Comparison of ENCODE assay signal across 12 cellular contexts in genomic region chr9:9117866-9118265, GRCh38.
DNase-seq lines count a peak whose midpoint lies in the region; ATAC-seq lines count a peak whose summit lies in the region.
"Had no signal": no experiment of that assay in that cellular context is flagged by ENCODE, and none has a peak within 500 bp of the region (broad histone marks: within the 10 kb centered on the region; RNA-seq: fewer than 3 reads in every experiment).

No MANE protein-coding gene starts in this region.

- H3K36me3 Mint-ChIP-seq in activated naive CD4-positive, alpha-beta T cell treated with anti-CD3 and anti-CD28 coated beads, Interleukin-2, amount 10 ng/mL, durations not matched to agents 7 days and 5 days: no peaks in the 10 kb centered on the region

- H3K27me3 Mint-ChIP-seq in activated naive CD4-positive, alpha-beta T cell treated with anti-CD3 and anti-CD28 coated beads, Interleukin-2, amount 10 ng/mL, durations not matched to agents 7 days and 5 days: no peaks in the 10 kb centered on the region

- no peak overlapping the region for H3K27ac Mint-ChIP-seq in activated naive CD4-positive, alpha-beta T cell treated with anti-CD3 and anti-CD28 coated beads, Interleukin-2, amount 10 ng/mL, durations not matched to agents 7 days and 5 days

- CTCF ChIA-PET in activated naive CD4-positive, alpha-beta T cell treated with anti-CD3 and anti-CD28 coated beads, Interleukin-2, amount 10 ng/mL, durations not matched to agents 7 days and 5 days (lab: Charles Lee): no interaction called here

- no peaks in the 10 kb centered on the region for H3K9me3 Mint-ChIP-seq in activated naive CD4-positive, alpha-beta T cell treated with anti-CD3 and anti-CD28 coated beads, Interleukin-2, amount 10 ng/mL, durations not matched to agents 7 days and 5 days

- no peak for ATAC-seq in GM18867 (IDR thresholded peaks at IDR 0.05; ENCODE audit: unreplicated experiment)
- ATAC-seq: A549 had no signal

- DNase-seq in NCI-H146 (lab: John Stamatoyannopoulos, UW): peak; percentile 27
- no peak for DNase-seq in NCI-H146 treated with DMSO at 0.1 percent for 48 hours (lab: John Stamatoyannopoulos, UW; ENCODE audit: unreplicated experiment)
- peak; percentile 5 for DNase-seq in COLO668 (lab: John Stamatoyannopoulos, UW; ENCODE audit: unreplicated experiment)
- peak; percentile 2 for DNase-seq in HT-29 (ENCODE audit: low spot score)
- DNase-seq in NCI-H446 treated with DMSO at 0.1 percent for 48 hours (lab: John Stamatoyannopoulos, UW): peak; percentile 38
- DNase-seq in activated naive CD4-positive, alpha-beta T cell treated with anti-CD3 and anti-CD28 coated beads, Interleukin-2, amount 10 ng/mL, durations not matched to agents 7 days and 5 days: no peak
- DNase-seq: Caco-2; GOT3; NK-92 treated with Interleukin-12 subunit alpha and Interleukin-12 subunit beta, amount 100 ng/mL, for 24 hours; T1000 had no signal

- H3K4me3 Mint-ChIP-seq in activated naive CD4-positive, alpha-beta T cell treated with anti-CD3 and anti-CD28 coated beads, Interleukin-2, amount 10 ng/mL, durations not matched to agents 7 days and 5 days: no peak overlapping the region

- H3K4me1 Mint-ChIP-seq in activated naive CD4-positive, alpha-beta T cell treated with anti-CD3 and anti-CD28 coated beads, Interleukin-2, amount 10 ng/mL, durations not matched to agents 7 days and 5 days: no peaks in the 10 kb centered on the region

Comparison
In these comparisons a context has a peak if more than half of its experiments do, and no peak if none do; other contexts are left out.
1. DNase-seq: peak in NCI-H146 (single experiment), COLO668 (single experiment), HT-29 (single experiment) and NCI-H446 treated with DMSO at 0.1 percent for 48 hours (single experiment); none in NCI-H146 treated with DMSO at 0.1 percent for 48 hours (single experiment) and activated naive CD4-positive, alpha-beta T cell treated with anti-CD3 and anti-CD28 coated beads, Interleukin-2, amount 10 ng/mL, durations not matched to agents 7 days and 5 days (single experiment).